Comparison of ENCODE assay signal across 1 cellular context in the genomic region with DNA sequence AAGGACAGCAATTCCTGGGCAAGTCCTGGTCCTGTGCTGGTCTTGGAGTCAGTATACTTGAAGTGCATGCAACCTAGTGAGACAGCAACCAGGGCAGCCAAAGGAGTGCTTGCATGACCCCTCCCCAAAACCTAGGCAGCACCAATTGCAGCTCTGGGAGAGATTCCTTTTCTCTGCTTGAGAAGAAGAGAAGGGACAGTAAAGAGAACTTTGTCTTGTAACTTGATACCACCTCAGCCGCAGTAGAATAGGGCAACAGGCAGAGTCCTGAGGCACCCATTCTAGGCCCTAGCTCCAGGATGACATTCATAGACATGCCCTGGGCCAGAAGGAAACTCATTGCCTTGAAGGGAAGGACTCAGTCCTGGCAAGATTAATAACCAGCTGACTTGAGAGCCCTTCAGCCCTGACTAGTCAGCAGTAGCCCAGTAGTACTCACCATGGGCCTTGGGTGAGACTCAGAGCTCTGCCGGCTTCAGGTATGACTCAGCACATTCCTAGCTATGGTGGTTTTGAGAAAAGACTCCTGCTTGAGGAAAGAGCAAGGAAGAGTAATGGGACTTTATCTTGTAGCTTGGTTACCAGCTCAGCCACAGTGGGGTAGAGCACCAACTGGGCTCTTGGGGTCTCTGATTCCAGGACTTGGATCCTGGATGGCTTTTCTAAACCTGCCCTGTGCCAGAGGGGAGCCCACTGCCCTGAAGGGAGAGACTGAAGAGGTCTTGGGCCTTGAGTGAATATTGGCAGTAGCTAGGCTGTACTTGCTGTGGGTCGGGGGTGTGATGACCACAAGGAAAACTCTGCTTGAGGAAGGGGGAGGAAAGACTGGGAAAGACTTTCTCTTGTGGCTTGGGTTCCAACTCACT.
TF ChIP-seq lines count a peak whose summit lies in the region.

No MANE protein-coding gene starts in this region.

TF ChIP-seq in K562, 482 proteins besides CTCF, POLR2A, EP300 and RAD21 (continued from another document and continues in another):
- TF ChIP-seq STAT5A (IDR thresholded peaks at IDR 0.05; ENCODE audit: borderline replicate concordance, low read length) (no peak), FOXP1 (CRISPR knock-in tag; IDR thresholded peaks at IDR 0.05) (no peak), NCOA2 (IDR thresholded peaks at IDR 0.05; ENCODE audit: partially characterized antibody in 2 of 2) (no peak), KLF13 (tag; IDR thresholded peaks at IDR 0.05; ENCODE audit: borderline replicate concordance, low read depth) (no peak), PHB (CRISPR knock-in tag; IDR thresholded peaks at IDR 0.05) (no peak), KLF6 (CRISPR knock-in tag; IDR thresholded peaks at IDR 0.05; ENCODE audit: borderline replicate concordance) (peak; percentile 65; the same call in 1 of the 2 replicates), ARHGAP35 (IDR thresholded peaks at IDR 0.05; ENCODE audit: partially characterized antibody) (no peak), CCNT2 (IDR thresholded peaks at IDR 0.05; ENCODE audit: borderline replicate concordance, extremely low read depth, insufficient read length, low read depth, low read length) (no peak), BRF1 (IDR thresholded peaks at IDR 0.05; ENCODE audit: borderline replicate concordance, extremely low read depth, insufficient read length) (no peak), ZNF431 (CRISPR knock-in tag; IDR thresholded peaks at IDR 0.05) (no peak), ZSCAN29 (IDR thresholded peaks at IDR 0.05) (no peak; the same call in 1 of the 2 replicates), NBN (IDR thresholded peaks at IDR 0.05; ENCODE audit: low read depth) (peak; percentile 69; the same call in 1 of the 2 replicates), KAT7 (CRISPR knock-in tag; IDR thresholded peaks at IDR 0.05; ENCODE audit: borderline replicate concordance) (peak; percentile 48; the same call in 1 of the 2 replicates), MTA2 (IDR thresholded peaks at IDR 0.05; ENCODE audit: low read depth) (no peak), ARNT (IDR thresholded peaks at IDR 0.05) (no peak), ZBTB8A (IDR thresholded peaks at IDR 0.05; ENCODE audit: partially characterized antibody) (no peak), HNRNPLL (IDR thresholded peaks at IDR 0.05; ENCODE audit: low read depth, low read length, poor library complexity, severe bottlenecking) (no peak), FOXK2 (conservative IDR thresholded peaks at IDR 0.05 in 1 of 2, IDR thresholded peaks at IDR 0.05 in 1 of 2; ENCODE audit: low read depth in 2 of 2) (peak in 1 of 2 experiments; percentile 15; a peak in 1 of 4 replicates), FIP1L1 (IDR thresholded peaks at IDR 0.05; ENCODE audit: low read depth, low read length, poor library complexity, severe bottlenecking) (no peak), ZNF197 (CRISPR knock-in tag; IDR thresholded peaks at IDR 0.05; ENCODE audit: low read depth) (no peak), C11orf30 (IDR thresholded peaks at IDR 0.05; ENCODE audit: low read depth) (peak; percentile 99), ATF1 (CRISPR knock-in tag; IDR thresholded peaks at IDR 0.05) (no peak), ATF1 (tag; IDR thresholded peaks at IDR 0.05) (peak; percentile 31; the same call in 1 of the 2 replicates), ADNP (tag; IDR thresholded peaks at IDR 0.05) (no peak), FOXM1 (IDR thresholded peaks at IDR 0.05; ENCODE audit: low read depth) (0 out of 2 replicates have a peak, but pooled peaks have one; percentile 27), FOXM1 (CRISPR knock-in tag; IDR thresholded peaks at IDR 0.05; ENCODE audit: low read depth) (no peak), EHMT2 (IDR thresholded peaks at IDR 0.05) (peak; percentile 87; the same call in 1 of the 2 replicates), CBX8 (IDR thresholded peaks at IDR 0.05; ENCODE audit: borderline replicate concordance, extremely low read depth, low read depth, low read length, poor library complexity, severe bottlenecking) (no peak), NCOA6 (IDR thresholded peaks at IDR 0.05) (no peak), FUS (optimal IDR thresholded peaks at IDR 0.05; ENCODE audit: low read depth, low read length) (no peak), DIDO1 (tag; IDR thresholded peaks at IDR 0.05; ENCODE audit: low read depth) (no peak), ZNF282 (CRISPR knock-in tag; IDR thresholded peaks at IDR 0.05) (no peak), ELF4 (CRISPR knock-in tag; IDR thresholded peaks at IDR 0.05) (no peak), KDM1A (IDR thresholded peaks at IDR 0.05) (no peak), YBX1 (IDR thresholded peaks at IDR 0.05) (no peak), HDAC2 (IDR thresholded peaks at IDR 0.05) (no peak), CBX1 (IDR thresholded peaks at IDR 0.05; ENCODE audit: low read depth) (no peak), MTA3 (IDR thresholded peaks at IDR 0.05; ENCODE audit: borderline replicate concordance) (peak; percentile 72; the same call in 1 of the 2 replicates), DNMT1 (IDR thresholded peaks at IDR 0.05) (no peak), ZNF12 (CRISPR knock-in tag; IDR thresholded peaks at IDR 0.05) (no peak), DACH1 (IDR thresholded peaks at IDR 0.05; ENCODE audit: partially characterized antibody) (peak; percentile 29), TRIM24 (IDR thresholded peaks at IDR 0.05) (peak; percentile 41 to 52; a peak in 1 of 4 replicates), ZNF717 (CRISPR knock-in tag; IDR thresholded peaks at IDR 0.05) (no peak), ZNF347 (CRISPR knock-in tag; IDR thresholded peaks at IDR 0.05; ENCODE audit: low read depth) (no peak)
- TF ChIP-seq, protein P1, sequence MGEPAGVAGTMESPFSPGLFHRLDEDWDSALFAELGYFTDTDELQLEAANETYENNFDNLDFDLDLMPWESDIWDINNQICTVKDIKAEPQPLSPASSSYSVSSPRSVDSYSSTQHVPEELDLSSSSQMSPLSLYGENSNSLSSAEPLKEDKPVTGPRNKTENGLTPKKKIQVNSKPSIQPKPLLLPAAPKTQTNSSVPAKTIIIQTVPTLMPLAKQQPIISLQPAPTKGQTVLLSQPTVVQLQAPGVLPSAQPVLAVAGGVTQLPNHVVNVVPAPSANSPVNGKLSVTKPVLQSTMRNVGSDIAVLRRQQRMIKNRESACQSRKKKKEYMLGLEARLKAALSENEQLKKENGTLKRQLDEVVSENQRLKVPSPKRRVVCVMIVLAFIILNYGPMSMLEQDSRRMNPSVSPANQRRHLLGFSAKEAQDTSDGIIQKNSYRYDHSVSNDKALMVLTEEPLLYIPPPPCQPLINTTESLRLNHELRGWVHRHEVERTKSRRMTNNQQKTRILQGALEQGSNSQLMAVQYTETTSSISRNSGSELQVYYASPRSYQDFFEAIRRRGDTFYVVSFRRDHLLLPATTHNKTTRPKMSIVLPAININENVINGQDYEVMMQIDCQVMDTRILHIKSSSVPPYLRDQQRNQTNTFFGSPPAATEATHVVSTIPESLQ (CRISPR knock-in tag; IDR thresholded peaks at IDR 0.05), result no peak
- TF ChIP-seq, protein P2, sequence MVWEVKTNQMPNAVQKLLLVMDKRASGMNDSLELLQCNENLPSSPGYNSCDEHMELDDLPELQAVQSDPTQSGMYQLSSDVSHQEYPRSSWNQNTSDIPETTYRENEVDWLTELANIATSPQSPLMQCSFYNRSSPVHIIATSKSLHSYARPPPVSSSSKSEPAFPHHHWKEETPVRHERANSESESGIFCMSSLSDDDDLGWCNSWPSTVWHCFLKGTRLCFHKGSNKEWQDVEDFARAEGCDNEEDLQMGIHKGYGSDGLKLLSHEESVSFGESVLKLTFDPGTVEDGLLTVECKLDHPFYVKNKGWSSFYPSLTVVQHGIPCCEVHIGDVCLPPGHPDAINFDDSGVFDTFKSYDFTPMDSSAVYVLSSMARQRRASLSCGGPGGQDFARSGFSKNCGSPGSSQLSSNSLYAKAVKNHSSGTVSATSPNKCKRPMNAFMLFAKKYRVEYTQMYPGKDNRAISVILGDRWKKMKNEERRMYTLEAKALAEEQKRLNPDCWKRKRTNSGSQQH (CRISPR knock-in tag; IDR thresholded peaks at IDR 0.05), result no peak
- TF ChIP-seq, protein P3, sequence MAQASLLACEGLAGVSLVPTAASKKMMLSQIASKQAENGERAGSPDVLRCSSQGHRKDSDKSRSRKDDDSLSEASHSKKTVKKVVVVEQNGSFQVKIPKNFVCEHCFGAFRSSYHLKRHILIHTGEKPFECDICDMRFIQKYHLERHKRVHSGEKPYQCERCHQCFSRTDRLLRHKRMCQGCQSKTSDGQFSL (CRISPR knock-in tag; IDR thresholded peaks at IDR 0.05), result no peak
- TF ChIP-seq, protein P3 (tag; IDR thresholded peaks at IDR 0.05), result no peak
- TF ChIP-seq, protein P4, sequence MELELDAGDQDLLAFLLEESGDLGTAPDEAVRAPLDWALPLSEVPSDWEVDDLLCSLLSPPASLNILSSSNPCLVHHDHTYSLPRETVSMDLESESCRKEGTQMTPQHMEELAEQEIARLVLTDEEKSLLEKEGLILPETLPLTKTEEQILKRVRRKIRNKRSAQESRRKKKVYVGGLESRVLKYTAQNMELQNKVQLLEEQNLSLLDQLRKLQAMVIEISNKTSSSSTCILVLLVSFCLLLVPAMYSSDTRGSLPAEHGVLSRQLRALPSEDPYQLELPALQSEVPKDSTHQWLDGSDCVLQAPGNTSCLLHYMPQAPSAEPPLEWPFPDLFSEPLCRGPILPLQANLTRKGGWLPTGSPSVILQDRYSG (tag; conservative IDR thresholded peaks at IDR 0.05; ENCODE audit: low read depth), result peak; percentile 18
- TF ChIP-seq, protein P5, sequence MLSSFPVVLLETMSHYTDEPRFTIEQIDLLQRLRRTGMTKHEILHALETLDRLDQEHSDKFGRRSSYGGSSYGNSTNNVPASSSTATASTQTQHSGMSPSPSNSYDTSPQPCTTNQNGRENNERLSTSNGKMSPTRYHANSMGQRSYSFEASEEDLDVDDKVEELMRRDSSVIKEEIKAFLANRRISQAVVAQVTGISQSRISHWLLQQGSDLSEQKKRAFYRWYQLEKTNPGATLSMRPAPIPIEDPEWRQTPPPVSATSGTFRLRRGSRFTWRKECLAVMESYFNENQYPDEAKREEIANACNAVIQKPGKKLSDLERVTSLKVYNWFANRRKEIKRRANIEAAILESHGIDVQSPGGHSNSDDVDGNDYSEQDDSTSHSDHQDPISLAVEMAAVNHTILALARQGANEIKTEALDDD (IDR thresholded peaks at IDR 0.05), result peak; percentile 100
- TF ChIP-seq, protein P6, sequence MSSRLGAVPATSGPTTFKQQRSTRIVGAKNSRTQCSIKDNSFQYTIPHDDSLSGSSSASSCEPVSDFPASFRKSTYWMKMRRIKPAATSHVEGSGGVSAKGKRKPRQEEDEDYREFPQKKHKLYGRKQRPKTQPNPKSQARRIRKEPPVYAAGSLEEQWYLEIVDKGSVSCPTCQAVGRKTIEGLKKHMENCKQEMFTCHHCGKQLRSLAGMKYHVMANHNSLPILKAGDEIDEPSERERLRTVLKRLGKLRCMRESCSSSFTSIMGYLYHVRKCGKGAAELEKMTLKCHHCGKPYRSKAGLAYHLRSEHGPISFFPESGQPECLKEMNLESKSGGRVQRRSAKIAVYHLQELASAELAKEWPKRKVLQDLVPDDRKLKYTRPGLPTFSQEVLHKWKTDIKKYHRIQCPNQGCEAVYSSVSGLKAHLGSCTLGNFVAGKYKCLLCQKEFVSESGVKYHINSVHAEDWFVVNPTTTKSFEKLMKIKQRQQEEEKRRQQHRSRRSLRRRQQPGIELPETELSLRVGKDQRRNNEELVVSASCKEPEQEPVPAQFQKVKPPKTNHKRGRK (tag; IDR thresholded peaks at IDR 0.05), result no peak
- TF ChIP-seq, protein P7, sequence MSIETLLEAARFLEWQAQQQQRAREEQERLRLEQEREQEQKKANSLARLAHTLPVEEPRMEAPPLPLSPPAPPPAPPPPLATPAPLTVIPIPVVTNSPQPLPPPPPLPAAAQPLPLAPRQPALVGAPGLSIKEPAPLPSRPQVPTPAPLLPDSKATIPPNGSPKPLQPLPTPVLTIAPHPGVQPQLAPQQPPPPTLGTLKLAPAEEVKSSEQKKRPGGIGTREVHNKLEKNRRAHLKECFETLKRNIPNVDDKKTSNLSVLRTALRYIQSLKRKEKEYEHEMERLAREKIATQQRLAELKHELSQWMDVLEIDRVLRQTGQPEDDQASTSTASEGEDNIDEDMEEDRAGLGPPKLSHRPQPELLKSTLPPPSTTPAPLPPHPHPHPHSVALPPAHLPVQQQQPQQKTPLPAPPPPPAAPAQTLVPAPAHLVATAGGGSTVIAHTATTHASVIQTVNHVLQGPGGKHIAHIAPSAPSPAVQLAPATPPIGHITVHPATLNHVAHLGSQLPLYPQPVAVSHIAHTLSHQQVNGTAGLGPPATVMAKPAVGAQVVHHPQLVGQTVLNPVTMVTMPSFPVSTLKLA (conservative IDR thresholded peaks at IDR 0.05), result 0 out of 4 replicates have a peak, but pooled peaks of 1 of the 2 experiments have one; percentile 17
- TF ChIP-seq, protein P8, sequence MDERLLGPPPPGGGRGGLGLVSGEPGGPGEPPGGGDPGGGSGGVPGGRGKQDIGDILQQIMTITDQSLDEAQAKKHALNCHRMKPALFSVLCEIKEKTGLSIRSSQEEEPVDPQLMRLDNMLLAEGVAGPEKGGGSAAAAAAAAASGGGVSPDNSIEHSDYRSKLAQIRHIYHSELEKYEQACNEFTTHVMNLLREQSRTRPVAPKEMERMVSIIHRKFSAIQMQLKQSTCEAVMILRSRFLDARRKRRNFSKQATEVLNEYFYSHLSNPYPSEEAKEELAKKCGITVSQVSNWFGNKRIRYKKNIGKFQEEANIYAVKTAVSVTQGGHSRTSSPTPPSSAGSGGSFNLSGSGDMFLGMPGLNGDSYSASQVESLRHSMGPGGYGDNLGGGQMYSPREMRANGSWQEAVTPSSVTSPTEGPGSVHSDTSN (CRISPR knock-in tag; IDR thresholded peaks at IDR 0.05; ENCODE audit: low read depth), result no peak
- TF ChIP-seq, protein P8 (tag; conservative IDR thresholded peaks at IDR 0.05; ENCODE audit: low read depth), result peak; percentile 64; the same call in 1 of the 2 replicates
- TF ChIP-seq, protein P9, sequence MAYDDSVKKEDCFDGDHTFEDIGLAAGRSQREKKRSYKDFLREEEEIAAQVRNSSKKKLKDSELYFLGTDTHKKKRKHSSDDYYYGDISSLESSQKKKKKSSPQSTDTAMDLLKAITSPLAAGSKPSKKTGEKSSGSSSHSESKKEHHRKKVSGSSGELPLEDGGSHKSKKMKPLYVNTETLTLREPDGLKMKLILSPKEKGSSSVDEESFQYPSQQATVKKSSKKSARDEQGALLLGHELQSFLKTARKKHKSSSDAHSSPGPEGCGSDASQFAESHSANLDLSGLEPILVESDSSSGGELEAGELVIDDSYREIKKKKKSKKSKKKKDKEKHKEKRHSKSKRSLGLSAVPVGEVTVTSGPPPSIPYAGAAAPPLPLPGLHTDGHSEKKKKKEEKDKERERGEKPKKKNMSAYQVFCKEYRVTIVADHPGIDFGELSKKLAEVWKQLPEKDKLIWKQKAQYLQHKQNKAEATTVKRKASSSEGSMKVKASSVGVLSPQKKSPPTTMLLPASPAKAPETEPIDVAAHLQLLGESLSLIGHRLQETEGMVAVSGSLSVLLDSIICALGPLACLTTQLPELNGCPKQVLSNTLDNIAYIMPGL (CRISPR knock-in tag; IDR thresholded peaks at IDR 0.05), result no peak
